In genomic region chr4:183504064-183504929, GRCh38 we compare ENCODE assay signal across 1 cellular context.
TF ChIP-seq lines count a peak whose summit lies in the region.

No MANE protein-coding gene starts in this region.

TF ChIP-seq in K562, 482 proteins besides CTCF, POLR2A, EP300 and RAD21 (continued from another document):
- TF ChIP-seq, protein P1, sequence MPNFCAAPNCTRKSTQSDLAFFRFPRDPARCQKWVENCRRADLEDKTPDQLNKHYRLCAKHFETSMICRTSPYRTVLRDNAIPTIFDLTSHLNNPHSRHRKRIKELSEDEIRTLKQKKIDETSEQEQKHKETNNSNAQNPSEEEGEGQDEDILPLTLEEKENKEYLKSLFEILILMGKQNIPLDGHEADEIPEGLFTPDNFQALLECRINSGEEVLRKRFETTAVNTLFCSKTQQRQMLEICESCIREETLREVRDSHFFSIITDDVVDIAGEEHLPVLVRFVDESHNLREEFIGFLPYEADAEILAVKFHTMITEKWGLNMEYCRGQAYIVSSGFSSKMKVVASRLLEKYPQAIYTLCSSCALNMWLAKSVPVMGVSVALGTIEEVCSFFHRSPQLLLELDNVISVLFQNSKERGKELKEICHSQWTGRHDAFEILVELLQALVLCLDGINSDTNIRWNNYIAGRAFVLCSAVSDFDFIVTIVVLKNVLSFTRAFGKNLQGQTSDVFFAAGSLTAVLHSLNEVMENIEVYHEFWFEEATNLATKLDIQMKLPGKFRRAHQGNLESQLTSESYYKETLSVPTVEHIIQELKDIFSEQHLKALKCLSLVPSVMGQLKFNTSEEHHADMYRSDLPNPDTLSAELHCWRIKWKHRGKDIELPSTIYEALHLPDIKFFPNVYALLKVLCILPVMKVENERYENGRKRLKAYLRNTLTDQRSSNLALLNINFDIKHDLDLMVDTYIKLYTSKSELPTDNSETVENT (CRISPR knock-in tag; IDR thresholded peaks at IDR 0.05), result 0 out of 2 replicates have a peak, but pooled peaks have one; percentile 14
- TF ChIP-seq FOSL1 (tag; conservative IDR thresholded peaks at IDR 0.05) (no peak), ZBTB9 (CRISPR knock-in tag; IDR thresholded peaks at IDR 0.05) (no peak), ZNF764 (CRISPR knock-in tag; IDR thresholded peaks at IDR 0.05; ENCODE audit: low read depth) (no peak), TCF3 (CRISPR knock-in tag; IDR thresholded peaks at IDR 0.05) (0 out of 2 replicates have a peak, but pooled peaks have one; percentile 20), SMAD4 (CRISPR knock-in tag; conservative IDR thresholded peaks at IDR 0.05) (peak; percentile 89)
TF ChIP-seq in K562: peak in this region for 137.
